Comparison of ENCODE assay signal across 8 cellular contexts in genomic region chr2:393711-394696, GRCh38.
DNase-seq lines count a peak whose midpoint lies in the region; ATAC-seq, FAIRE-seq and TF ChIP-seq lines count a peak whose summit lies in the region.

No MANE protein-coding gene starts in this region.

- H3K9ac ChIP-seq in adipocyte (ENCODE audit: low read length): no peak overlapping the region

- H3K9me3 Mint-ChIP-seq in T-cell (no peaks in the 10 kb centered on the region), natural killer cell (no peaks in the 10 kb centered on the region)

- POLR2A ChIA-PET in T-cell (lab: Charles Lee): interaction anchor here in 1 of 2 donors (0.6 kb wide), 1 partner anchor 57 kb away, joined by 5 read pairs; no protein-coding TSS in a partner anchor

- no peaks in the 10 kb centered on the region for H3K9me3 ChIP-seq in adipocyte (ENCODE audit: control insufficient read depth, low read length)

- H3K27me3 ChIP-seq in adipocyte (replicated peaks; ENCODE audit: control insufficient read depth, insufficient read depth, low read length): peaks cover 4% of the 10 kb centered on the region

- CTCF ChIA-PET in T-cell (lab: Charles Lee): interaction anchor here in 1 of 2 donors (0.7 kb wide), 3 partner anchors 36 to 218 kb away, joined by 3 read pairs; no protein-coding TSS in a partner anchor

- ATAC-seq in HG03520 (IDR thresholded peaks at IDR 0.05; ENCODE audit: unreplicated experiment) (peak; percentile 88), T-cell (replicated peaks in 1 of 4) (peak; percentile 88 to 90 (median 89)), natural killer cell (peak; percentile 55 to 85 (median 82))

- H3K27me3 Mint-ChIP-seq in T-cell: no peaks in the 10 kb centered on the region
- no peaks in the 10 kb centered on the region for H3K27me3 Mint-ChIP-seq in natural killer cell (ENCODE audit: low read depth in 2 of 2)

- FAIRE-seq in urothelium cell line (lab: Jason Lieb, UNC): no peak

- H3K4me3 Mint-ChIP-seq in T-cell: peak overlapping the region; percentile 77 to 84 (median 79)
- H3K4me3 Mint-ChIP-seq in natural killer cell: peak overlapping the region; percentile 79

- TF ChIP-seq CTCF in natural killer cell (IDR thresholded peaks at IDR 0.05): no peak

- H3K4me1 ChIP-seq in adipocyte (ENCODE audit: control insufficient read depth, insufficient read depth, low read length): no peaks in the 10 kb centered on the region

- peaks cover 12 to 23% (median 17%) of the 10 kb centered on the region in 3 donors for H3K4me1 Mint-ChIP-seq in T-cell
- peaks cover 20 to 25% of the 10 kb centered on the region in 2 donors for H3K4me1 Mint-ChIP-seq in natural killer cell

- H3K4me3 ChIP-seq in adipocyte (ENCODE audit: low read length): no peak overlapping the region

- peak; percentile 89 for DNase-seq in Daoy (ENCODE audit: low read depth)
- peak; percentile 35 to 79 (median 67) for DNase-seq in T-cell
- peak; percentile 18 for DNase-seq in adipocyte (ENCODE audit: low read depth)
- peak; percentile 35 for DNase-seq in natural killer cell
- DNase-seq in urothelium cell line (ENCODE audit: low spot score): peak; percentile 54
- DNase-seq in HUDEP-2 (lab: John Stamatoyannopoulos, UW; ENCODE audit: unreplicated experiment in 76 of 76): no peak
- DNase-seq in NOMO-1 treated with dmso at 0.1 percent for 144 hours (lab: John Stamatoyannopoulos, UW; ENCODE audit: unreplicated experiment): no peak

- intact Hi-C loops in natural killer cell (cut with micrococcal nuclease): loop anchor here (1.0 kb wide), 1 partner anchor 44 kb away; no protein-coding TSS in a partner anchor

- no peaks in the 10 kb centered on the region for H3K36me3 Mint-ChIP-seq in T-cell
- no peaks in the 10 kb centered on the region for H3K36me3 Mint-ChIP-seq in natural killer cell

- no peaks in the 10 kb centered on the region for H3K36me3 ChIP-seq in adipocyte (ENCODE audit: control insufficient read depth, insufficient read depth, low read length, severe bottlenecking)

- peak overlapping the region; percentile 78 to 89 for H3K27ac Mint-ChIP-seq in T-cell
- H3K27ac Mint-ChIP-seq in natural killer cell: peak overlapping the region; percentile 39 to 73

Comparison
In these comparisons a context has a peak if more than half of its experiments do, and no peak if none do; other contexts are left out.
1. DNase-seq: peak in Daoy (single experiment), T-cell (34 of 34), adipocyte (single experiment), natural killer cell (single experiment) and urothelium cell line (single experiment); none in HUDEP-2 (0 of 76) and NOMO-1 treated with dmso at 0.1 percent for 144 hours (single experiment).
2. Peak in every context shown above with its lines, with median percentiles within 50 percentile points of each other: ATAC-seq.